ENCODE assay signal across 15 cellular contexts in genomic region chr17:17170346-17170976, GRCh38. TPM values are rescaled to one million over a fixed set of nuclear protein-coding genes. Genes with fewer than 3 reads are reported as not detected.
DNase-seq lines count a peak whose midpoint lies in the region; ATAC-seq and TF ChIP-seq lines count a peak whose summit lies in the region.
"Had no signal": no experiment of that assay in that cellular context is flagged by ENCODE, and none has a peak within 500 bp of the region (broad histone marks: within the 10 kb centered on the region; RNA-seq: fewer than 3 reads in every experiment).

No MANE protein-coding gene starts in this region.

- dilution Hi-C loops in mammary epithelial cell (cut with HindIII; ENCODE audit: low sequenced_read_pairs) = loop anchor here (5.0 kb wide), 1 partner anchor 52 kb away; no protein-coding TSS in a partner anchor

- POLR2A ChIA-PET in naive thymus-derived CD4-positive, alpha-beta T cell (lab: Charles Lee) = interaction anchor here (0.7 kb wide), 1 partner anchor 8 kb away, joined by 3 read pairs; no protein-coding TSS in a partner anchor

- H4K20me1 ChIP-seq in BLaER1 = peaks cover 100% of the 10 kb centered on the region
- H4K20me1 ChIP-seq in GM23248 (ENCODE audit: insufficient read depth) = no peaks in the 10 kb centered on the region
- no peaks in the 10 kb centered on the region for H4K20me1 ChIP-seq in mammary epithelial cell (ENCODE audit: insufficient read depth, low read length)

- peak overlapping the region; percentile 84 for H3K4me2 ChIP-seq in BLaER1
- H3K4me2 ChIP-seq in GM23248 (ENCODE audit: unreplicated experiment) = no peak overlapping the region
- H3K4me2 ChIP-seq in mammary epithelial cell (ENCODE audit: insufficient read depth, low read depth, low read length) = peak overlapping the region; percentile 16

- peaks cover 98% of the 10 kb centered on the region for H3K36me3 ChIP-seq in BLaER1
- H3K36me3 ChIP-seq in GM23248 (ENCODE audit: low read depth) = peaks cover 42% of the 10 kb centered on the region
- H3K36me3 ChIP-seq in mammary epithelial cell (ENCODE audit: insufficient read depth, low read length) = peaks cover 51% of the 10 kb centered on the region
- H3K36me3 ChIP-seq in naive thymus-derived CD4-positive, alpha-beta T cell (ENCODE audit: control insufficient read depth in 2 of 3, insufficient read depth in 3 of 3, low read length in 3 of 3) = peaks cover 0 to 63% (median 4%) of the 10 kb centered on the region in 3 experiments
- H3K36me3 ChIP-seq in SJCRH30 = peaks cover 82% of the 10 kb centered on the region
- H3K36me3 ChIP-seq in H7 (replicated peaks; ENCODE audit: control insufficient read depth, insufficient read depth, low read length) = peaks cover 11% of the 10 kb centered on the region

- CTCF ChIA-PET in mammary epithelial cell (lab: Charles Lee; ENCODE audit: low non-redundant PET) = interaction anchor here (0.7 kb wide), 1 partner anchor 21 kb away, joined by 3 read pairs; no protein-coding TSS in a partner anchor
- CTCF ChIA-PET in naive thymus-derived CD4-positive, alpha-beta T cell (lab: Charles Lee) = no interaction called here

- no peaks in the 10 kb centered on the region for H3K27me3 Mint-ChIP-seq in naive thymus-derived CD4-positive, alpha-beta T cell

- in situ Hi-C loops in GM23248 (cut with MboI) (no loop called here), mammary epithelial cell (cut with MboI; ENCODE audit: low sequenced_read_pairs in 2 of 2) (no loop called here)

- no peaks in the 10 kb centered on the region for H3K9me3 Mint-ChIP-seq in naive thymus-derived CD4-positive, alpha-beta T cell

- H3K79me2 ChIP-seq in GM23248 (ENCODE audit: insufficient read depth) (peaks cover 27% of the 10 kb centered on the region), mammary epithelial cell (ENCODE audit: insufficient read depth, low read length) (peaks cover 24% of the 10 kb centered on the region)

- no TSS peak for BruUV-seq in mammary epithelial cell (replicated peaks; lab: Mats Ljungman, UMichigan)

- H3K4me3 Mint-ChIP-seq in naive thymus-derived CD4-positive, alpha-beta T cell = no peak overlapping the region

- H3K4me1 Mint-ChIP-seq in naive thymus-derived CD4-positive, alpha-beta T cell = peaks cover 17 to 67% (median 53%) of the 10 kb centered on the region in 7 donors

- H3F3A ChIP-seq in GM23248 (ENCODE audit: insufficient read depth) = no peaks in the 10 kb centered on the region

- H3K4me1 ChIP-seq in BLaER1 = peaks cover 69% of the 10 kb centered on the region
- H3K4me1 ChIP-seq in GM23248 (ENCODE audit: insufficient read depth) = no peaks in the 10 kb centered on the region
- peaks cover 40% of the 10 kb centered on the region for H3K4me1 ChIP-seq in mammary epithelial cell (ENCODE audit: insufficient read depth, low read length)
- peaks cover 13 to 37% of the 10 kb centered on the region in 2 donors for H3K4me1 ChIP-seq in naive thymus-derived CD4-positive, alpha-beta T cell (ENCODE audit: control insufficient read depth in 2 of 2, insufficient read depth in 2 of 2, low read length in 2 of 2)
- H3K4me1 ChIP-seq in SJCRH30 = no peaks in the 10 kb centered on the region

- H3K36me3 Mint-ChIP-seq in naive thymus-derived CD4-positive, alpha-beta T cell = peaks cover 13 to 48% (median 16%) of the 10 kb centered on the region in 5 donors

- H3K9ac ChIP-seq in BLaER1 (no peak overlapping the region; the same call in 1 of the 2 replicates), GM23248 (no peak overlapping the region), mammary epithelial cell (ENCODE audit: insufficient read depth, low read length) (no peak overlapping the region)

- no peaks in the 10 kb centered on the region for H3K9me3 ChIP-seq in BLaER1
- H3K9me3 ChIP-seq in GM23248 (ENCODE audit: low read depth) = no peaks in the 10 kb centered on the region
- no peaks in the 10 kb centered on the region for H3K9me3 ChIP-seq in mammary epithelial cell (replicated peaks; ENCODE audit: insufficient read depth, low read length)
- no peaks in the 10 kb centered on the region for H3K9me3 ChIP-seq in naive thymus-derived CD4-positive, alpha-beta T cell (ENCODE audit: control insufficient read depth in 2 of 3, low read length in 3 of 3)
- H3K9me3 ChIP-seq in SJCRH30 (replicated peaks) = no peaks in the 10 kb centered on the region
- H3K9me3 ChIP-seq: Peyer's patch had no signal

- H3K4me3 ChIP-seq in BLaER1 (no peak overlapping the region), GM23248 (no peak overlapping the region), mammary epithelial cell (replicated peaks in 1 of 3; ENCODE audit: insufficient read depth in 1 of 3, low read depth in 2 of 3, low read length in 3 of 3) (no peak overlapping the region), SJCRH30 (no peak overlapping the region), H7 (ENCODE audit: insufficient read depth, low read depth, low read length) (no peak overlapping the region)
- H3K4me3 ChIP-seq in naive thymus-derived CD4-positive, alpha-beta T cell (ENCODE audit: low read length) = no peak overlapping the region
- H3K4me3 ChIP-seq: Peyer's patch had no signal

- H3K9me2 ChIP-seq in GM23248 (ENCODE audit: insufficient read depth) = no peaks in the 10 kb centered on the region

- peak overlapping the region in 8 of 9 donors; percentile 58 to 99 (median 78) for H3K27ac Mint-ChIP-seq in naive thymus-derived CD4-positive, alpha-beta T cell

- WGBS in GM23248 (ENCODE audit: low coverage in 1 of 2, low lambda C conversion rate in 2 of 2, missing lambda C conversion rate in 2 of 2), 2 experiments = 90% methylated on average over 9 of the region's 9 CpGs
- WGBS in mammary epithelial cell (ENCODE audit: low coverage, missing lambda C conversion rate) = 4% methylated on average over 9 of the region's 9 CpGs

- peak; percentile 31 for DNase-seq in GM23248
- peak; percentile 82 for DNase-seq in mammary epithelial cell
- DNase-seq in naive thymus-derived CD4-positive, alpha-beta T cell = no peak
- DNase-seq in stimulated activated naive CD8-positive, alpha-beta T cell treated with anti-CD3 and anti-CD28 coated beads, Interleukin-15, Interleukin-2, amounts not matched to agents 100 U/mL and 50 U/mL, for 24 hours = no peak
- no peak for DNase-seq in NAMALWA (ENCODE audit: low spot score)
- no peak for DNase-seq in SJCRH30
- no peak for DNase-seq in H7
- DNase-seq: activated CD4-positive, alpha-beta T cell treated with anti-CD3 and anti-CD28 coated beads for 1 hour; COR-L47; effector CD4-positive, alpha-beta T cell; midbrain; NCI-H2081; NCI-H69; Peyer's patch had no signal

- intact Hi-C loops in mammary epithelial cell (cut with micrococcal nuclease) = loop anchor here (5.0 kb wide), 1 partner anchor 128 kb away; the partner anchor contains the start of gene MPRIP
- intact Hi-C loops in naive thymus-derived CD4-positive, alpha-beta T cell (cut with micrococcal nuclease) = no loop called here

- no peak overlapping the region for H3K27ac ChIP-seq in BLaER1
- H3K27ac ChIP-seq in GM23248 = no peak overlapping the region
- H3K27ac ChIP-seq in mammary epithelial cell (ENCODE audit: insufficient read depth, low read depth, low read length) = peak overlapping the region; percentile 23
- no peak overlapping the region for H3K27ac ChIP-seq in naive thymus-derived CD4-positive, alpha-beta T cell (ENCODE audit: low read depth, low read length)
- no peak overlapping the region for H3K27ac ChIP-seq in SJCRH30
- H3K27ac ChIP-seq: Peyer's patch had no signal

- H3K27me3 ChIP-seq in BLaER1 (no peaks in the 10 kb centered on the region), GM23248 (replicated peaks; ENCODE audit: insufficient read depth) (no peaks in the 10 kb centered on the region), mammary epithelial cell (ENCODE audit: insufficient read depth, low read length) (no peaks in the 10 kb centered on the region), SJCRH30 (no peaks in the 10 kb centered on the region), H7 (ENCODE audit: control insufficient read depth, insufficient read depth, low read length) (no peaks in the 10 kb centered on the region)
- no peaks in the 10 kb centered on the region for H3K27me3 ChIP-seq in naive thymus-derived CD4-positive, alpha-beta T cell (ENCODE audit: control insufficient read depth in 2 of 2, insufficient read depth in 2 of 2, low read length in 2 of 2)
- H3K27me3 ChIP-seq: Peyer's patch had no signal

- no peak for TF ChIP-seq CTCF in mammary epithelial cell (conservative IDR thresholded peaks at IDR 0.05 in 1 of 2, IDR thresholded peaks at IDR 0.05 in 1 of 2; ENCODE audit: extremely low read depth in 1 of 2, insufficient read depth in 1 of 2, low read depth in 1 of 2, low read length in 2 of 2)

- ATAC-seq in naive thymus-derived CD4-positive, alpha-beta T cell = no peak
- no peak for ATAC-seq in stimulated activated naive CD8-positive, alpha-beta T cell treated with anti-CD3 and anti-CD28 coated beads, Interleukin-15, Interleukin-2, amounts not matched to agents 100 U/mL and 50 U/mL, for 24 hours

- no peak overlapping the region for H2AFZ ChIP-seq in GM23248
- no peak overlapping the region for H2AFZ ChIP-seq in mammary epithelial cell (ENCODE audit: low read depth, low read length)

RNA-seq across cellular contexts. Expression of gene PLD6, which starts 35.7 kb away (rescaled TPM):
- 0.65 and 2.0 TPM in 2 replicates for total RNA-seq in GM23248 (2014; rRNA removed; shearing (Covaris generic))
- polyA plus RNA-seq in GM23248 (2016; fragmentation: Nextera tagmentation; extraction: Ambion mirVana) (0.85 and 1.0 TPM in 2 replicates), mammary epithelial cell (1.7 TPM)
- total RNA-seq in mammary epithelial cell = 1 to 10 TPM; 1.8 to 4.3 TPM
- polyA minus RNA-seq in mammary epithelial cell = not detected
- 10 to 100 TPM in 3 of 5 experiments, 1 to 10 TPM in 2; 6.2 to 13.9 (median 12.1) TPM for total RNA-seq in naive thymus-derived CD4-positive, alpha-beta T cell
- polyA plus RNA-seq in naive thymus-derived CD4-positive, alpha-beta T cell = 10 to 100 TPM; 11.0 to 16.4 TPM
- 26.0 and 26.2 TPM in 2 replicates for total RNA-seq in SJCRH30 (2014; rRNA removed; shearing (Covaris generic))
- 0.17 TPM in 1 of 2 replicates, not detected in the other for total RNA-seq in H7 (2014; rRNA removed; shearing (Covaris generic))

Comparison
In these comparisons a context has a peak if more than half of its experiments do, and no peak if none do; other contexts are left out.
1. DNase-seq: peak in GM23248 (single experiment) and mammary epithelial cell (single experiment); none in naive thymus-derived CD4-positive, alpha-beta T cell (0 of 9), stimulated activated naive CD8-positive, alpha-beta T cell treated with anti-CD3 and anti-CD28 coated beads, Interleukin-15, Interleukin-2, amounts not matched to agents 100 U/mL and 50 U/mL, for 24 hours (single experiment), NAMALWA (single experiment), SJCRH30 (0 of 2) and H7 (single experiment).